Comparison of ENCODE assay signal across 13 cellular contexts in genomic region chr10:107163086-107163880, GRCh38. TPM values are rescaled to one million over a fixed set of nuclear protein-coding genes. Genes with fewer than 3 reads are reported as not detected.
DNase-seq lines count a peak whose midpoint lies in the region; ATAC-seq, FAIRE-seq and TF ChIP-seq lines count a peak whose summit lies in the region.
"Had no signal": no experiment of that assay in that cellular context is flagged by ENCODE, and none has a peak within 500 bp of the region (broad histone marks: within the 10 kb centered on the region; RNA-seq: fewer than 3 reads in every experiment).

No MANE protein-coding gene starts in this region.

- H3K27me3 ChIP-seq in tibial nerve, result peaks cover 0 to 17% of the 10 kb centered on the region in 2 donors
- H3K27me3 ChIP-seq: ovary had no signal

- peaks cover 2% of the 10 kb centered on the region for H3K4me1 Mint-ChIP-seq in mesothelial cell of epicardium

- H3K27ac ChIP-seq in tibial nerve (peak overlapping the region; percentile 80 to 94 (median 88)), kidney (ENCODE audit: low read depth in 2 of 2, low read length in 2 of 2) (no peak overlapping the region)
- H3K27ac ChIP-seq: 22Rv1, ovary had no signal

- no peak for ATAC-seq in HG02678 (IDR thresholded peaks at IDR 0.05; ENCODE audit: unreplicated experiment)

- H3K4me3 ChIP-seq in fibroblast of villous mesenchyme (ENCODE audit: low read depth, low read length), result no peak overlapping the region
- H3K4me3 ChIP-seq in tibial nerve, result peak overlapping the region; percentile 39 to 73 (median 56)
- peak overlapping the region in 1 of 2 donors; percentile 38 for H3K4me3 ChIP-seq in kidney (ENCODE audit: low read length in 2 of 2)

- no peak for FAIRE-seq in kidney (lab: Jason Lieb, UNC)
- FAIRE-seq: keratinocyte had no signal

- peak overlapping the region; percentile 60 for H3K4me3 Mint-ChIP-seq in mesothelial cell of epicardium

- no peak overlapping the region for H3K27ac Mint-ChIP-seq in mesothelial cell of epicardium

- 4 to 6% methylated on average over 7 of the region's 7 CpGs for WGBS in tibial nerve, 2 donors

- H3K9me3 ChIP-seq in tibial nerve (no peaks in the 10 kb centered on the region), kidney (ENCODE audit: control insufficient read depth in 1 of 2, low read length in 2 of 2) (no peaks in the 10 kb centered on the region)
- H3K9me3 ChIP-seq: ovary had no signal

- peaks cover 92% of the 10 kb centered on the region for H3K27me3 Mint-ChIP-seq in mesothelial cell of epicardium (ENCODE audit: low read depth)

- no peaks in the 10 kb centered on the region for H3K36me3 ChIP-seq in tibial nerve
- no peaks in the 10 kb centered on the region for H3K36me3 ChIP-seq in kidney (ENCODE audit: control insufficient read depth in 1 of 2, insufficient read depth in 2 of 2, low read length in 2 of 2)
- H3K36me3 ChIP-seq: ovary had no signal

- H3K9me3 Mint-ChIP-seq in mesothelial cell of epicardium, result no peaks in the 10 kb centered on the region

- TF ChIP-seq EP300 in tibial nerve (IDR thresholded peaks at IDR 0.05), result peak in 1 of 2 donors; percentile 55

- TF ChIP-seq CTCF in fibroblast of villous mesenchyme (IDR thresholded peaks at IDR 0.05; ENCODE audit: insufficient read depth, low read depth, low read length) (no peak), mesothelial cell of epicardium (IDR thresholded peaks at IDR 0.05; ENCODE audit: unreplicated experiment) (no peak), tibial nerve (IDR thresholded peaks at IDR 0.05) (no peak), kidney (IDR thresholded peaks at IDR 0.05; ENCODE audit: borderline replicate concordance, extremely low read depth, insufficient read depth) (no peak)

- intact Hi-C loops in kidney (cut with DNase I), result no loop called here

- H3K36me3 Mint-ChIP-seq in mesothelial cell of epicardium, result no peaks in the 10 kb centered on the region

- DNase-seq in NCI-H82 (lab: John Stamatoyannopoulos, UW) (peak; percentile 18), NCI-H82 treated with DMSO at 0.1 percent for 48 hours (lab: John Stamatoyannopoulos, UW; ENCODE audit: unreplicated experiment) (no peak), fibroblast of villous mesenchyme (ENCODE audit: low read depth) (peak; percentile 0), mesothelial cell of epicardium (ENCODE audit: low spot score in 2 of 2, unreplicated experiment in 2 of 2) (no peak), tibial nerve (ENCODE audit: low spot score in 2 of 2) (no peak), NOMO-1 (lab: John Stamatoyannopoulos, UW; ENCODE audit: unreplicated experiment in 2 of 2) (no peak), kidney (no peak)
- DNase-seq: NCI-H2081 treated with DMSO at 0.1 percent for 48 hours, ovary had no signal

- H3K4me1 ChIP-seq in tibial nerve, result peaks cover 0 to 11% (median 2%) of the 10 kb centered on the region in 4 donors
- H3K4me1 ChIP-seq in kidney (ENCODE audit: control insufficient read depth in 1 of 2, insufficient read depth in 1 of 2, low read depth in 1 of 2, low read length in 2 of 2), result no peaks in the 10 kb centered on the region

- H3K9ac ChIP-seq in kidney (ENCODE audit: low read length in 2 of 2), result no peak overlapping the region

- no peak for TF ChIP-seq POLR2A in tibial nerve (IDR thresholded peaks at IDR 0.05)

RNA-seq across cellular contexts. Expression of gene SORCS1, which starts 1.2 kb away (rescaled TPM):
- total RNA-seq in fibroblast of villous mesenchyme, result not detected in 2 replicates
- 0.78 to 1.1 TPM (median 0.81 TPM) in 3 replicates for total RNA-seq in mesothelial cell of epicardium
- total RNA-seq in tibial nerve, result 10 to 100 TPM; 34.3 to 85.0 (median 49.3) TPM
- total RNA-seq in kidney, result 0.76 TPM
- 2.4 TPM for polyA plus RNA-seq in kidney (ENCODE audit: insufficient read depth, low read depth, low replicate concordance)
- total RNA-seq: OCI-LY7 had no signal
- polyA plus RNA-seq: keratinocyte had no signal

Comparison
In these comparisons a context has a peak if more than half of its experiments do, and no peak if none do; other contexts are left out.
1. DNase-seq: peak in NCI-H82 (single experiment) and fibroblast of villous mesenchyme (single experiment); none in NCI-H82 treated with DMSO at 0.1 percent for 48 hours (single experiment), mesothelial cell of epicardium (0 of 2), tibial nerve (0 of 2), NOMO-1 (0 of 2) and kidney (single experiment).
2. H3K27ac ChIP-seq: peak in tibial nerve (4 of 4); none in kidney (0 of 2).
3. RNA of gene SORCS1, which starts 1.2 kb away (total RNA-seq): 34.3 to 85.0 TPM in tibial nerve; 0.78 to 1.1 TPM in mesothelial cell of epicardium, 0.76 TPM in kidney (single experiment) and not detected in fibroblast of villous mesenchyme; every median in the first group is over 10 times any median in the second.